ENCODE assay signal across 21 cellular contexts in genomic region chr5:177466861-177467260, GRCh38. TPM values are rescaled to one million over a fixed set of nuclear protein-coding genes. Genes with fewer than 3 reads are reported as not detected.
DNase-seq lines count a peak whose midpoint lies in the region; ATAC-seq, FAIRE-seq and TF ChIP-seq lines count a peak whose summit lies in the region.
"Had no signal": no experiment of that assay in that cellular context is flagged by ENCODE, and none has a peak within 500 bp of the region (broad histone marks: within the 10 kb centered on the region; RNA-seq: fewer than 3 reads in every experiment).

No MANE protein-coding gene starts in this region.

- H3K4me1 ChIP-seq in K562 (replicated peaks in 1 of 2; ENCODE audit: control insufficient read depth in 2 of 2, insufficient read depth in 2 of 2, low read length in 2 of 2): peaks cover 8 to 40% of the 10 kb centered on the region in 2 experiments
- peaks cover 24 to 28% of the 10 kb centered on the region in 2 experiments for H3K4me1 ChIP-seq in neutrophil (ENCODE audit: control insufficient read depth in 1 of 2, insufficient read depth in 1 of 2, low read depth in 1 of 2, low read length in 1 of 2)
- H3K4me1 ChIP-seq in PC-3 (ENCODE audit: insufficient read depth, low read length): peaks cover 14% of the 10 kb centered on the region

- CTCF ChIA-PET in K562 (lab: Yijun Ruan, JAX; ENCODE audit: low intra/inter-chr PET ratio) (no interaction called here), PC-3 (lab: Charles Lee) (no interaction called here)

- H3K9ac ChIP-seq in K562 (ENCODE audit: insufficient read depth in 1 of 2, low read depth in 2 of 2, low read length in 2 of 2) (no peak overlapping the region), neural cell (ENCODE audit: low read length) (no peak overlapping the region), PC-3 (ENCODE audit: low read length) (no peak overlapping the region)
- H3K9ac ChIP-seq: BLaER1 treated with 17β-estradiol and CSF1 and Interleukin-3, amounts not matched to agents 10 nM and 100 nM; KMS-11 had no signal

- TF ChIP-seq CTCF in CD14-positive monocyte (IDR thresholded peaks at IDR 0.05) (no peak), K562 (IDR thresholded peaks at IDR 0.05 in 2 of 3, conservative IDR thresholded peaks at IDR 0.05 in 1 of 3; ENCODE audit: insufficient read depth in 2 of 3, low read depth in 1 of 3, low read length in 3 of 3) (no peak), neural cell (IDR thresholded peaks at IDR 0.05; ENCODE audit: poor library complexity, severe bottlenecking) (no peak), neutrophil (IDR thresholded peaks at IDR 0.05) (no peak), PC-3 (conservative IDR thresholded peaks at IDR 0.05; ENCODE audit: low read depth, low read length) (no peak)

- H3K9me2 ChIP-seq in neural cell (ENCODE audit: insufficient read depth, low read length) (no peaks in the 10 kb centered on the region), PC-3 (replicated peaks; ENCODE audit: low read length) (no peaks in the 10 kb centered on the region)

- no peak for TF ChIP-seq RAD21 in K562 (CRISPR knock-in tag; conservative IDR thresholded peaks at IDR 0.05 in 1 of 2, IDR thresholded peaks at IDR 0.05 in 1 of 2)
- TF ChIP-seq RAD21 in neural cell (conservative IDR thresholded peaks at IDR 0.05): no peak

- peaks cover 0 to 8% of the 10 kb centered on the region in 2 donors for H3K36me3 Mint-ChIP-seq in CD14-positive monocyte
- H3K36me3 Mint-ChIP-seq: CD4-positive, CD25-positive, alpha-beta regulatory T cell had no signal

- 95% methylated on average over 13 of the region's 25 CpGs for WGBS in K562 (ENCODE audit: insufficient coverage, low coverage, missing lambda C conversion rate)

- ATAC-seq in K562: no peak
- ATAC-seq in HG03025 (IDR thresholded peaks at IDR 0.05; ENCODE audit: low FRiP score, unreplicated experiment): no peak
- ATAC-seq in GM19452 (IDR thresholded peaks at IDR 0.05; ENCODE audit: unreplicated experiment): no peak
- no peak for ATAC-seq in PC-3
- ATAC-seq: HepG2 had no signal

- no peak for TF ChIP-seq POLR2A in K562 (conservative IDR thresholded peaks at IDR 0.05)

- no peak for FAIRE-seq in K562 (lab: Jason Lieb, UNC)
- FAIRE-seq: HepG2 had no signal

- H3K9me3 ChIP-seq in K562 (replicated peaks; ENCODE audit: control insufficient read depth, insufficient read depth, low read depth, low read length): peaks cover 4% of the 10 kb centered on the region
- no peaks in the 10 kb centered on the region for H3K9me3 ChIP-seq in neural cell (ENCODE audit: low read length)
- no peaks in the 10 kb centered on the region for H3K9me3 ChIP-seq in neutrophil
- no peaks in the 10 kb centered on the region for H3K9me3 ChIP-seq in PC-3 (ENCODE audit: low read length)

- H3K79me2 ChIP-seq in K562 (ENCODE audit: control insufficient read depth, insufficient read depth, low read length) (peaks cover 25% of the 10 kb centered on the region), neural cell (replicated peaks; ENCODE audit: insufficient read depth, low read length) (peaks cover 68% of the 10 kb centered on the region), PC-3 (ENCODE audit: low read length) (peaks cover 25% of the 10 kb centered on the region)

- BruUV-seq in K562 (replicated peaks; lab: Mats Ljungman, UMichigan) (no TSS peak), PC-3 (replicated peaks; lab: Mats Ljungman, UMichigan) (no TSS peak)

- H3K4me1 Mint-ChIP-seq in CD14-positive monocyte: peaks cover 33% of the 10 kb centered on the region
- H3K4me1 Mint-ChIP-seq: B cell had no signal

- H4K20me1 ChIP-seq in K562 (replicated peaks; ENCODE audit: control insufficient read depth, insufficient read depth, low read length) (no peaks in the 10 kb centered on the region; the same call in none of the 2 replicates), neural cell (ENCODE audit: insufficient read depth) (peaks cover 37% of the 10 kb centered on the region), PC-3 (ENCODE audit: low read length) (peaks cover 31% of the 10 kb centered on the region; the same call in 1 of the 2 replicates)

- H3K4me3 ChIP-seq in K562 (no peak overlapping the region), neural cell (ENCODE audit: low read length) (no peak overlapping the region), neutrophil (ENCODE audit: low read depth in 1 of 2, low read length in 1 of 2) (no peak overlapping the region), PC-3 (ENCODE audit: low read length) (no peak overlapping the region)

- no peak overlapping the region for H3K4me2 ChIP-seq in K562 (ENCODE audit: insufficient read depth, low read length)
- no peak overlapping the region for H3K4me2 ChIP-seq in neural cell (ENCODE audit: low read length)
- no peak overlapping the region for H3K4me2 ChIP-seq in PC-3 (ENCODE audit: low read length)
- H3K4me2 ChIP-seq: BLaER1 treated with 17β-estradiol and CSF1 and Interleukin-3, amounts not matched to agents 10 nM and 100 nM; KMS-11 had no signal

- in situ Hi-C loops in K562 (cut with MboI): no loop called here

- H3K9me1 ChIP-seq in K562 (ENCODE audit: control insufficient read depth, insufficient read depth, low read length): no peaks in the 10 kb centered on the region

- H3K27ac Mint-ChIP-seq in CD14-positive monocyte: no peak overlapping the region
- H3K27ac Mint-ChIP-seq: B cell; CD4-positive, CD25-positive, alpha-beta regulatory T cell; CD8-positive, alpha-beta memory T cell had no signal

- H2AFZ ChIP-seq in K562 (ENCODE audit: low read depth, low read length) (no peak overlapping the region), neural cell (ENCODE audit: low read depth, low read length) (no peak overlapping the region), PC-3 (ENCODE audit: low read length) (no peak overlapping the region)

- TF ChIP-seq EP300 in K562 (IDR thresholded peaks at IDR 0.05; ENCODE audit: low read length): no peak
- TF ChIP-seq EP300 in neural cell (conservative IDR thresholded peaks at IDR 0.05; ENCODE audit: poor library complexity, severe bottlenecking): no peak

- H3K27me3 ChIP-seq in K562 (ENCODE audit: control insufficient read depth in 2 of 2, insufficient read depth in 2 of 2, low read length in 2 of 2) (no peaks in the 10 kb centered on the region), neural cell (ENCODE audit: insufficient read depth, low read depth, low read length) (no peaks in the 10 kb centered on the region), neutrophil (peaks cover 26% of the 10 kb centered on the region), PC-3 (ENCODE audit: low read length) (no peaks in the 10 kb centered on the region)
- H3K27me3 ChIP-seq: BLaER1 treated with 17β-estradiol and CSF1 and Interleukin-3, amounts not matched to agents 10 nM and 100 nM had no signal

- peaks cover 38 to 54% (median 41%) of the 10 kb centered on the region in 3 donors for H3K27me3 Mint-ChIP-seq in CD14-positive monocyte (ENCODE audit: low read depth in 3 of 3)

- H3K9me3 Mint-ChIP-seq in CD14-positive monocyte: peaks cover 0 to 5% (median 2%) of the 10 kb centered on the region in 7 donors
- H3K9me3 Mint-ChIP-seq: CD8-positive, alpha-beta memory T cell had no signal

- H3F3A ChIP-seq in neural cell (ENCODE audit: insufficient read depth, low read length, poor library complexity, severe bottlenecking): peaks cover 4% of the 10 kb centered on the region
- no peaks in the 10 kb centered on the region for H3F3A ChIP-seq in PC-3 (ENCODE audit: low read length, unreplicated experiment)

- H3K4me3 Mint-ChIP-seq in CD14-positive monocyte: peak overlapping the region; percentile 24 to 76
- H3K4me3 Mint-ChIP-seq: B cell; CD4-positive, CD25-positive, alpha-beta regulatory T cell; CD8-positive, alpha-beta memory T cell had no signal

- H3K36me3 ChIP-seq in K562 (ENCODE audit: control insufficient read depth, insufficient read depth, low read length) (peaks cover 64% of the 10 kb centered on the region; the same call in 2 of the 3 replicates), neural cell (ENCODE audit: insufficient read depth, low read length) (peaks cover 14% of the 10 kb centered on the region), neutrophil (no peaks in the 10 kb centered on the region), PC-3 (ENCODE audit: low read depth, low read length) (peaks cover 21% of the 10 kb centered on the region)

- H3K27ac ChIP-seq in K562 (ENCODE audit: extremely low read depth, low read depth, low read length) (no peak overlapping the region), neural cell (ENCODE audit: low read length) (no peak overlapping the region), neutrophil (peak overlapping the region; percentile 18), PC-3 (ENCODE audit: low read length) (no peak overlapping the region)
- H3K27ac ChIP-seq: 22Rv1; BLaER1 treated with 17β-estradiol and CSF1 and Interleukin-3, amounts not matched to agents 10 nM and 100 nM; KMS-11 had no signal

- POLR2A ChIA-PET in K562 (lab: Yijun Ruan, JAX) (interaction anchor here (0.6 to 0.7 kb wide), 2 partner anchors 9 to 11 kb away, joined by 3 read pairs; no protein-coding TSS in a partner anchor), PC-3 (lab: Charles Lee; ENCODE audit: unreplicated experiment) (no interaction called here)

- no peak for DNase-seq in CD14-positive monocyte (ENCODE audit: low spot score)
- no peak for DNase-seq in K562 (ENCODE audit: extremely low read depth in 1 of 4, low spot score in 3 of 4)
- DNase-seq in DMS53 treated with DMSO at 0.1 percent for 48 hours (lab: John Stamatoyannopoulos, UW; ENCODE audit: unreplicated experiment): no peak
- DNase-seq in PC-3: no peak
- DNase-seq: CD4-positive, CD25-positive, alpha-beta regulatory T cell; CD8-positive, alpha-beta memory T cell; COR-L47; DMS153; DMS79 treated with DMSO at 0.1 percent for 48 hours; GF-D8; GOT3; HCEC 1CT had no signal

- intact Hi-C loops in CD14-positive monocyte (cut with micrococcal nuclease): no loop called here
- intact Hi-C loops in K562 (cut with micrococcal nuclease): no loop called here
- intact Hi-C loops in PC-3 (cut with micrococcal nuclease): no loop called here

RNA-seq across cellular contexts. Expression of gene DBN1, which starts 6.6 kb away (rescaled TPM):
- 1 to 10 TPM in 1 of 2 donors, under 1 TPM in 1; 0.71 to 1.6 TPM for polyA plus RNA-seq in CD14-positive monocyte
- total RNA-seq in K562 (2011; cell fraction: chromatin; rRNA removed; ENCODE audit: low replicate concordance): 62.9 and 114 TPM in 2 replicates
- total RNA-seq in K562 (2011; cell fraction: nucleolus; rRNA removed): 51.0 and 54.6 TPM in 2 replicates
- 24.9 and 46.2 TPM in 2 replicates for total RNA-seq in K562 (2011; cell fraction: nucleoplasm; rRNA removed)
- total RNA-seq in K562 (2014; rRNA removed): 72.9 and 87.2 TPM in 2 replicates
- total RNA-seq in K562 (2014; rRNA removed; fragmentation: Illumina TruSeq; extraction: Trizol): 11.7 and 12.3 TPM in 2 replicates
- 27.9 and 33.0 TPM in 2 replicates for total RNA-seq in K562 (2015; rRNA removed; fragmentation: Illumina TruSeq; extraction: Trizol)
- 78.9 and 84.3 TPM in 2 replicates for total RNA-seq in K562 (2021)
- 34.3 and 44.2 TPM in 2 replicates for polyA plus RNA-seq in K562 (2011; rRNA removed)
- polyA plus RNA-seq in K562 (2011; cell fraction: cytosol; rRNA removed): 21.2 and 83.9 TPM in 2 replicates
- polyA plus RNA-seq in K562 (2011; cell fraction: nucleus; rRNA removed): 142 and 188 TPM in 2 replicates
- 44.7 and 45.1 TPM in 2 replicates for polyA plus RNA-seq in K562 (2012)
- 22.1 and 54.4 TPM in 2 replicates for polyA plus RNA-seq in K562 (2014; fragmentation: Illumina TruSeq; extraction: Trizol)
- polyA plus RNA-seq in K562 (2014; fragmentation: Nextera tagmentation; extraction: Ambion mirVana): under 1 TPM; 0.25 to 0.34 TPM
- 53.2 and 81.8 TPM in 2 replicates for polyA plus RNA-seq in K562 (2014; rRNA removed)
- 20.0 and 24.6 TPM in 2 replicates for polyA minus RNA-seq in K562 (2011; rRNA and poly(A)+ RNA removed)
- 26.6 and 37.0 TPM in 2 replicates for polyA minus RNA-seq in K562 (2011; cell fraction: cytosol; rRNA and poly(A)+ RNA removed)
- polyA minus RNA-seq in K562 (2011; cell fraction: nucleus; rRNA and poly(A)+ RNA removed): 30.0 and 61.5 TPM in 2 replicates
- 319 and 353 TPM in 2 replicates for polyA plus RNA-seq in neural cell
- 348 and 404 TPM in 2 replicates for polyA minus RNA-seq in neural cell
- total RNA-seq in PC-3 (2014; rRNA removed): 127 and 207 TPM in 2 replicates

RNA-seq across cellular contexts. Expression of gene PRR7, which starts 20.2 kb away (rescaled TPM):
- polyA plus RNA-seq in CD14-positive monocyte: 1 to 10 TPM; 1.8 to 2.1 TPM
- total RNA-seq in K562 (2011; cell fraction: chromatin; rRNA removed; ENCODE audit: low replicate concordance): 1.6 TPM in 1 of 2 replicates, not detected in the other
- 3.3 and 4.7 TPM in 2 replicates for total RNA-seq in K562 (2011; cell fraction: nucleolus; rRNA removed)
- 1.0 and 1.9 TPM in 2 replicates for total RNA-seq in K562 (2011; cell fraction: nucleoplasm; rRNA removed)
- total RNA-seq in K562 (2014; rRNA removed): 11.3 and 14.9 TPM in 2 replicates
- total RNA-seq in K562 (2014; rRNA removed; fragmentation: Illumina TruSeq; extraction: Trizol): not detected in 2 replicates
- 0.80 and 1.2 TPM in 2 replicates for total RNA-seq in K562 (2015; rRNA removed; fragmentation: Illumina TruSeq; extraction: Trizol)
- total RNA-seq in K562 (2021): 9.7 and 10.4 TPM in 2 replicates
- polyA plus RNA-seq in K562 (2011; rRNA removed): 0.92 and 1.0 TPM in 2 replicates
- polyA plus RNA-seq in K562 (2011; cell fraction: cytosol; rRNA removed): 3.5 and 22.1 TPM in 2 replicates
- polyA plus RNA-seq in K562 (2011; cell fraction: nucleus; rRNA removed): 3.3 and 7.7 TPM in 2 replicates
- 2.3 and 4.3 TPM in 2 replicates for polyA plus RNA-seq in K562 (2012)
- 0.24 TPM in 1 of 2 replicates, not detected in the other for polyA plus RNA-seq in K562 (2014; fragmentation: Illumina TruSeq; extraction: Trizol)
- not detected for polyA plus RNA-seq in K562 (2014; fragmentation: Nextera tagmentation; extraction: Ambion mirVana)
- 10.9 and 11.2 TPM in 2 replicates for polyA plus RNA-seq in K562 (2014; rRNA removed)
- polyA minus RNA-seq in K562 (2011; rRNA and poly(A)+ RNA removed): not detected in 2 replicates
- 3.3 and 6.1 TPM in 2 replicates for polyA minus RNA-seq in K562 (2011; cell fraction: cytosol; rRNA and poly(A)+ RNA removed)
- polyA minus RNA-seq in K562 (2011; cell fraction: nucleus; rRNA and poly(A)+ RNA removed): 2.1 and 2.6 TPM in 2 replicates
- polyA plus RNA-seq in neural cell: 44.1 and 46.6 TPM in 2 replicates
- polyA minus RNA-seq in neural cell: 25.1 and 28.8 TPM in 2 replicates
- 40.6 and 47.2 TPM in 2 replicates for total RNA-seq in PC-3 (2014; rRNA removed)

RNA-seq across cellular contexts. Expression of gene PDLIM7, which starts 30.5 kb away (rescaled TPM):
- 10 to 100 TPM; 21.6 to 27.2 TPM for polyA plus RNA-seq in CD14-positive monocyte
- total RNA-seq in K562 (2011; cell fraction: chromatin; rRNA removed; ENCODE audit: low replicate concordance): 145 and 420 TPM in 2 replicates
- total RNA-seq in K562 (2011; cell fraction: nucleolus; rRNA removed): 271 and 275 TPM in 2 replicates
- total RNA-seq in K562 (2011; cell fraction: nucleoplasm; rRNA removed): 200 and 231 TPM in 2 replicates
- 85.6 and 89.0 TPM in 2 replicates for total RNA-seq in K562 (2014; rRNA removed)
- 6.4 and 10.4 TPM in 2 replicates for total RNA-seq in K562 (2014; rRNA removed; fragmentation: Illumina TruSeq; extraction: Trizol)
- 32.6 and 38.1 TPM in 2 replicates for total RNA-seq in K562 (2015; rRNA removed; fragmentation: Illumina TruSeq; extraction: Trizol)
- 112 and 124 TPM in 2 replicates for total RNA-seq in K562 (2021)
- 34.7 and 66.8 TPM in 2 replicates for polyA plus RNA-seq in K562 (2011; rRNA removed)
- 40.6 and 105 TPM in 2 replicates for polyA plus RNA-seq in K562 (2011; cell fraction: cytosol; rRNA removed)
- polyA plus RNA-seq in K562 (2011; cell fraction: nucleus; rRNA removed): 255 and 454 TPM in 2 replicates
- polyA plus RNA-seq in K562 (2012): 79.5 and 127 TPM in 2 replicates
- polyA plus RNA-seq in K562 (2014; fragmentation: Illumina TruSeq; extraction: Trizol): 25.5 and 49.4 TPM in 2 replicates
- polyA plus RNA-seq in K562 (2014; fragmentation: Nextera tagmentation; extraction: Ambion mirVana): 1 to 10 TPM; 2.1 to 4.1 TPM
- 115 and 119 TPM in 2 replicates for polyA plus RNA-seq in K562 (2014; rRNA removed)
- polyA minus RNA-seq in K562 (2011; rRNA and poly(A)+ RNA removed): 18.4 and 18.7 TPM in 2 replicates
- 39.0 and 41.5 TPM in 2 replicates for polyA minus RNA-seq in K562 (2011; cell fraction: cytosol; rRNA and poly(A)+ RNA removed)
- polyA minus RNA-seq in K562 (2011; cell fraction: nucleus; rRNA and poly(A)+ RNA removed): 90.7 and 100 TPM in 2 replicates
- polyA plus RNA-seq in neural cell: 21.0 and 45.4 TPM in 2 replicates
- polyA minus RNA-seq in neural cell: 16.6 and 20.5 TPM in 2 replicates
- total RNA-seq in PC-3 (2014; rRNA removed): 159 and 195 TPM in 2 replicates

RNA-seq across cellular contexts. Expression of gene GRK6, which starts 40.4 kb away (rescaled TPM):
- polyA plus RNA-seq in CD14-positive monocyte (10 to 100 TPM; 41.6 to 63.4 TPM), K562 (2011; rRNA removed) (44.1 and 44.5 TPM in 2 replicates), K562 (2014; fragmentation: Illumina TruSeq; extraction: Trizol) (39.2 and 69.3 TPM in 2 replicates), K562 (2014; fragmentation: Nextera tagmentation; extraction: Ambion mirVana) (1 to 10 TPM in 1 of 2 experiments, under 1 TPM in 1; 0.63 to 1.8 TPM), K562 (2014; rRNA removed) (69.0 and 80.4 TPM in 2 replicates), neural cell (22.6 and 26.5 TPM in 2 replicates)
- 102 and 350 TPM in 2 replicates for total RNA-seq in K562 (2011; cell fraction: chromatin; rRNA removed; ENCODE audit: low replicate concordance)
- 191 and 204 TPM in 2 replicates for total RNA-seq in K562 (2011; cell fraction: nucleolus; rRNA removed)
- 94.0 and 133 TPM in 2 replicates for total RNA-seq in K562 (2011; cell fraction: nucleoplasm; rRNA removed)
- total RNA-seq in K562 (2014; rRNA removed) (89.8 and 100 TPM in 2 replicates), K562 (2014; rRNA removed; fragmentation: Illumina TruSeq; extraction: Trizol) (31.2 and 35.7 TPM in 2 replicates), K562 (2015; rRNA removed; fragmentation: Illumina TruSeq; extraction: Trizol) (54.0 and 54.1 TPM in 2 replicates), K562 (2021) (114 and 122 TPM in 2 replicates), PC-3 (2014; rRNA removed) (69.9 and 88.8 TPM in 2 replicates)
- polyA plus RNA-seq in K562 (2011; cell fraction: cytosol; rRNA removed): 40.2 and 83.8 TPM in 2 replicates
- 80.9 and 141 TPM in 2 replicates for polyA plus RNA-seq in K562 (2011; cell fraction: nucleus; rRNA removed)
- 66.8 and 81.9 TPM in 2 replicates for polyA plus RNA-seq in K562 (2012)
- polyA minus RNA-seq in K562 (2011; rRNA and poly(A)+ RNA removed): 60.4 and 79.9 TPM in 2 replicates
- polyA minus RNA-seq in K562 (2011; cell fraction: cytosol; rRNA and poly(A)+ RNA removed): 53.3 and 59.0 TPM in 2 replicates
- 78.6 and 92.6 TPM in 2 replicates for polyA minus RNA-seq in K562 (2011; cell fraction: nucleus; rRNA and poly(A)+ RNA removed)
- 38.1 and 38.5 TPM in 2 replicates for polyA minus RNA-seq in neural cell

RNA-seq across cellular contexts. Expression of gene DOK3, which starts 42.8 kb away (rescaled TPM):
- polyA plus RNA-seq in CD14-positive monocyte: 10 to 100 TPM; 62.8 to 98.3 TPM
- total RNA-seq in K562 (2011; cell fraction: chromatin; rRNA removed; ENCODE audit: low replicate concordance): 31.3 and 80.0 TPM in 2 replicates
- total RNA-seq in K562 (2011; cell fraction: nucleolus; rRNA removed): 40.8 and 45.7 TPM in 2 replicates
- total RNA-seq in K562 (2011; cell fraction: nucleoplasm; rRNA removed): 31.9 and 45.3 TPM in 2 replicates
- 9.2 and 11.0 TPM in 2 replicates for total RNA-seq in K562 (2014; rRNA removed)
- total RNA-seq in K562 (2014; rRNA removed; fragmentation: Illumina TruSeq; extraction: Trizol): 2.0 TPM in 2 replicates
- 5.9 and 7.2 TPM in 2 replicates for total RNA-seq in K562 (2015; rRNA removed; fragmentation: Illumina TruSeq; extraction: Trizol)
- total RNA-seq in K562 (2021): 15.7 and 21.1 TPM in 2 replicates
- polyA plus RNA-seq in K562 (2011; rRNA removed): 8.0 and 16.1 TPM in 2 replicates
- 15.1 and 21.5 TPM in 2 replicates for polyA plus RNA-seq in K562 (2011; cell fraction: cytosol; rRNA removed)
- 70.3 and 111 TPM in 2 replicates for polyA plus RNA-seq in K562 (2011; cell fraction: nucleus; rRNA removed)
- polyA plus RNA-seq in K562 (2012): 14.5 and 23.5 TPM in 2 replicates
- 10.1 and 12.5 TPM in 2 replicates for polyA plus RNA-seq in K562 (2014; fragmentation: Illumina TruSeq; extraction: Trizol)
- 1 to 10 TPM; 1.3 to 1.7 TPM for polyA plus RNA-seq in K562 (2014; fragmentation: Nextera tagmentation; extraction: Ambion mirVana)
- polyA plus RNA-seq in K562 (2014; rRNA removed): 16.9 and 23.0 TPM in 2 replicates
- 3.9 and 4.1 TPM in 2 replicates for polyA minus RNA-seq in K562 (2011; rRNA and poly(A)+ RNA removed)
- polyA minus RNA-seq in K562 (2011; cell fraction: cytosol; rRNA and poly(A)+ RNA removed): 7.4 and 11.9 TPM in 2 replicates
- polyA minus RNA-seq in K562 (2011; cell fraction: nucleus; rRNA and poly(A)+ RNA removed): 18.3 and 19.9 TPM in 2 replicates
- polyA plus RNA-seq in neural cell: 5.1 and 5.5 TPM in 2 replicates
- 4.6 and 4.9 TPM in 2 replicates for polyA minus RNA-seq in neural cell
- total RNA-seq in PC-3 (2014; rRNA removed): 6.2 and 11.7 TPM in 2 replicates
